Comparison of ENCODE assay signal across 8 cellular contexts in genomic region chrX:48918644-48919340, GRCh38. TPM values are rescaled to one million over a fixed set of nuclear protein-coding genes. Genes with fewer than 3 reads are reported as not detected.
DNase-seq lines count a peak whose midpoint lies in the region; FAIRE-seq and TF ChIP-seq lines count a peak whose summit lies in the region.

TSS of gene PIM2 (minus strand) at chrX:48919024. CDS start at chrX:48918834, 190 bp downstream.

- H3K27ac ChIP-seq in SJSA1 (peak within 1 kb of the TSS; percentile 55), neutrophil (peak within 1 kb of the TSS; percentile 97), suprapubic skin (peak within 1 kb of the TSS; percentile 81)

- H3K4me3 ChIP-seq in SJSA1 (peak within 1 kb of the TSS; percentile 59), neutrophil (ENCODE audit: low read depth in 1 of 2, low read length in 1 of 2) (peak within 1 kb of the TSS; percentile 78 to 95), suprapubic skin (peak within 1 kb of the TSS; percentile 66)

- TF ChIP-seq EP300 in suprapubic skin (IDR thresholded peaks at IDR 0.05): no peak

- no peaks in the 10 kb centered on the region for H3K9me3 Mint-ChIP-seq in HFFc6

- H3K4me1 Mint-ChIP-seq in HFFc6 (ENCODE audit: low read depth): peaks cover 29% of the 10 kb centered on the region

- H3K36me3 Mint-ChIP-seq in HFFc6 (ENCODE audit: low read depth): no peaks in the 10 kb centered on the region

- peak within 1 kb of the TSS; percentile 95 for H3K27ac Mint-ChIP-seq in HFFc6

- peak; percentile 81 to 89 for TF ChIP-seq POLR2A in suprapubic skin (IDR thresholded peaks at IDR 0.05)

- no peaks in the 10 kb centered on the region; the same call in 1 of the 2 replicates for H3K27me3 Mint-ChIP-seq in HFFc6 (ENCODE audit: insufficient read depth)

- WGBS in suprapubic skin: 44% methylated on average over 6 of the region's 55 CpGs

- H3K27me3 ChIP-seq in SJSA1 (replicated peaks): no peaks in the 10 kb centered on the region
- no peaks in the 10 kb centered on the region for H3K27me3 ChIP-seq in neutrophil
- no peaks in the 10 kb centered on the region for H3K27me3 ChIP-seq in suprapubic skin

- H3K36me3 ChIP-seq in SJSA1 (0 out of 2 replicates have a peak, but pooled peaks cover 2% of the 10 kb centered on the region), neutrophil (peaks cover 60% of the 10 kb centered on the region), suprapubic skin (peaks cover 19% of the 10 kb centered on the region)

- FAIRE-seq in frontal cortex (lab: Jason Lieb, UNC): no peak

- DNase-seq in GF-D8 (lab: John Stamatoyannopoulos, UW) (peak; percentile 83), HFFc6 (peak; percentile 66), NAMALWA (ENCODE audit: low spot score) (peak; percentile 96), SJSA1 (ENCODE audit: low read depth in 1 of 2, low spot score in 2 of 2) (peak; percentile 75 to 89), frontal cortex (ENCODE audit: low spot score in 2 of 2) (peak; percentile 63 to 75), suprapubic skin (ENCODE audit: low spot score in 2 of 2) (peak; percentile 92 to 93)
- peak; percentile 83 for DNase-seq in activated gamma-delta T cell treated with anti-CD3 and anti-CD28 coated beads, Interleukin-2, amount 50 U/mL, for 16 hours (ENCODE audit: low read depth)

- H3K9me3 ChIP-seq in SJSA1 (replicated peaks) (no peaks in the 10 kb centered on the region), neutrophil (no peaks in the 10 kb centered on the region), suprapubic skin (no peaks in the 10 kb centered on the region)

- peaks cover 14% of the 10 kb centered on the region for H3K4me1 ChIP-seq in SJSA1 (replicated peaks)
- H3K4me1 ChIP-seq in neutrophil (ENCODE audit: control insufficient read depth in 1 of 2, insufficient read depth in 1 of 2, low read depth in 1 of 2, low read length in 1 of 2): peaks cover 12 to 34% of the 10 kb centered on the region in 2 experiments
- peaks cover 28% of the 10 kb centered on the region for H3K4me1 ChIP-seq in suprapubic skin

- TF ChIP-seq CTCF in HFFc6 (IDR thresholded peaks at IDR 0.05) (peak; percentile 17), neutrophil (IDR thresholded peaks at IDR 0.05) (no peak), suprapubic skin (IDR thresholded peaks at IDR 0.05) (no peak)

- peak within 1 kb of the TSS; percentile 86 for H3K4me3 Mint-ChIP-seq in HFFc6

RNA-seq across cellular contexts. Expression of gene PIM2, which starts in this region (rescaled TPM):
- 1 to 10 TPM; 5.8 to 7.5 (median 6.5) TPM for total RNA-seq in HFFc6 (2021; fragmentation: NEBNext Ultra II Directional; extraction: Animal tissue kit (Norgen Biotek cat#: 25700))
- 8.0 and 10.8 TPM in 2 replicates for total RNA-seq in SJSA1 (2014; rRNA removed; shearing (Covaris generic))
- total RNA-seq in frontal cortex: 14.3 TPM
- total RNA-seq in suprapubic skin: 10 to 100 TPM in 1 of 4 donors, 1 to 10 TPM in 3; 6.2 to 18.2 (median 8.7) TPM

Comparison
In these comparisons a context has a peak if more than half of its experiments do, and no peak if none do; other contexts are left out.
1. Peak in every context shown above with its lines: DNase-seq, H3K4me3 ChIP-seq and H3K27ac ChIP-seq.